ENCODE assay signal across 30 cellular contexts in the genomic region with DNA sequence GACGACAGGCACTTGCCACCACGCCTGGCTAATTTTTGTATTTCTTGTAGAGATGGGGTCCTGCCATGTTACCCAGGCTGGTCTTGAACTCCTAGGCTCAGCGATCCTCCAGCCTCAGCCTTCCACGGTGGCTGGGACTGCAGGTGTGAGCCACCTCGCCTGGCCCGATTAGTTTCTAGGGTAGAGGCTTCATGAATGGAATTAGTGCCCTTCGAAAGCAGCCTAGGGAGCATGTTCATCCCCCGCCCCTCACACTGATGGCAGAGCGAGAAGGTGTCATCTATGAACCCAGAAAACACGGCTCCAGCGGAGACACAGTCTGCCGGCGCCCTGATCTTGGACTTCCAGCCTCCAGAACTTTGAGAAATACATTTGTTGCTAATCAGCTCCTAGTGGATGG. TPM values are rescaled to one million over a fixed set of nuclear protein-coding genes. Genes with fewer than 3 reads are reported as not detected.
DNase-seq lines count a peak whose midpoint lies in the region; ATAC-seq and TF ChIP-seq lines count a peak whose summit lies in the region.
"Had no signal": no experiment of that assay in that cellular context is flagged by ENCODE, and none has a peak within 500 bp of the region (broad histone marks: within the 10 kb centered on the region; RNA-seq: fewer than 3 reads in every experiment).

No MANE protein-coding gene starts in this region.

- POLR2A ChIA-PET in OCI-LY7 (lab: Charles Lee): no interaction called here

- H4K20me1 ChIP-seq in mammary epithelial cell (ENCODE audit: insufficient read depth, low read length) (no peaks in the 10 kb centered on the region), OCI-LY7 (ENCODE audit: insufficient read depth, low read length) (no peaks in the 10 kb centered on the region)

- H3K4me1 ChIP-seq in breast epithelium (no peaks in the 10 kb centered on the region), mammary epithelial cell (ENCODE audit: insufficient read depth, low read length) (peaks cover 32% of the 10 kb centered on the region), OCI-LY7 (ENCODE audit: insufficient read depth, low read length, poor library complexity, severe bottlenecking) (no peaks in the 10 kb centered on the region)

- H3K4me2 ChIP-seq in mammary epithelial cell (ENCODE audit: insufficient read depth, low read depth, low read length) (no peak overlapping the region), OCI-LY7 (ENCODE audit: low read length) (no peak overlapping the region)
- H3K4me2 ChIP-seq: PC-9 had no signal

- H3K4me3 ChIP-seq in breast epithelium: no peak overlapping the region
- no peak overlapping the region for H3K4me3 ChIP-seq in mammary epithelial cell (replicated peaks in 1 of 3; ENCODE audit: insufficient read depth in 1 of 3, low read depth in 2 of 3, low read length in 3 of 3)
- no peak overlapping the region for H3K4me3 ChIP-seq in astrocyte of the cerebellum (ENCODE audit: low read depth, low read length)
- no peak overlapping the region for H3K4me3 ChIP-seq in OCI-LY7 (ENCODE audit: low read depth, low read length, poor library complexity, severe bottlenecking)
- H3K4me3 ChIP-seq: GM12878, MG63, PC-9 had no signal

- no peaks in the 10 kb centered on the region for H3K9me2 ChIP-seq in OCI-LY7 (ENCODE audit: insufficient read depth, low read length)

- no peak for TF ChIP-seq POLR2A in breast epithelium (IDR thresholded peaks at IDR 0.05)

- intact Hi-C loops in breast epithelium (cut with DNase I; ENCODE audit: low total_unique reads): loop anchor here (5.0 kb wide), 1 partner anchor 172 kb away; no protein-coding TSS in a partner anchor
- intact Hi-C loops in mammary epithelial cell (cut with micrococcal nuclease): no loop called here
- intact Hi-C loops in posterior vena cava (cut with DNase I): loop anchor here in 1 of 2 donors (10.0 kb wide), 1 partner anchor 175 kb away; no protein-coding TSS in a partner anchor
- intact Hi-C loops in OCI-LY7 (cut with micrococcal nuclease; ENCODE audit: unreplicated experiment): no loop called here

- H3K9ac ChIP-seq in mammary epithelial cell (ENCODE audit: insufficient read depth, low read length): no peak overlapping the region

- in situ Hi-C loops in mammary epithelial cell (cut with MboI; ENCODE audit: low sequenced_read_pairs in 2 of 2): no loop called here
- in situ Hi-C loops in astrocyte of the cerebellum (cut with HindIII; ENCODE audit: low sequenced_read_pairs): no loop called here

- WGBS in mammary epithelial cell (ENCODE audit: low coverage, missing lambda C conversion rate): 99% methylated on average over 13 of the region's 13 CpGs

- CTCF ChIA-PET in mammary epithelial cell (lab: Charles Lee; ENCODE audit: low non-redundant PET): no interaction called here
- CTCF ChIA-PET in OCI-LY7 (lab: Charles Lee; ENCODE audit: unreplicated experiment): no interaction called here

- no TSS peak for BruUV-seq in mammary epithelial cell (replicated peaks; lab: Mats Ljungman, UMichigan)
- BruUV-seq in OCI-LY7 (replicated peaks; lab: Mats Ljungman, UMichigan): no TSS peak

- peaks cover 88% of the 10 kb centered on the region for H3K79me2 ChIP-seq in mammary epithelial cell (ENCODE audit: insufficient read depth, low read length)
- H3K79me2 ChIP-seq in OCI-LY7 (ENCODE audit: insufficient read depth, low read depth, low read length): no peaks in the 10 kb centered on the region

- no peak for DNase-seq in breast epithelium (ENCODE audit: low spot score in 2 of 2)
- DNase-seq in mammary epithelial cell: no peak
- DNase-seq in astrocyte of the cerebellum (ENCODE audit: low read depth): no peak
- DNase-seq in islet precursor cell: peak; percentile 43
- DNase-seq in posterior vena cava (ENCODE audit: low spot score): peak; percentile 64
- no peak for DNase-seq in OCI-LY7 (ENCODE audit: low spot score)
- DNase-seq in left lobe of liver (ENCODE audit: low spot score): no peak
- DNase-seq in iPS-NIHi11 (ENCODE audit: low spot score): no peak
- DNase-seq: DMS 273 treated with DMSO at 0.1 percent for 48 hours, DMS79, EL, GDM1, IMR-90, KG1, MG63, NCI-H1105 treated with DMSO at 0.1 percent for 48 hours, NCI-H146, NCI-H1930, NCI-H2107, NCI-H446, NCI-H524 treated with DMSO at 0.1 percent for 48 hours, NCI-H774, PC-9, SIG-M5 had no signal

- no peaks in the 10 kb centered on the region for H3K36me3 ChIP-seq in breast epithelium
- peaks cover 15% of the 10 kb centered on the region for H3K36me3 ChIP-seq in mammary epithelial cell (ENCODE audit: insufficient read depth, low read length)
- H3K36me3 ChIP-seq in OCI-LY7 (ENCODE audit: insufficient read depth, low read length): no peaks in the 10 kb centered on the region
- H3K36me3 ChIP-seq: MG63 had no signal

- peak overlapping the region; percentile 29 to 69 for H3K27ac ChIP-seq in breast epithelium
- H3K27ac ChIP-seq in mammary epithelial cell (ENCODE audit: insufficient read depth, low read depth, low read length): no peak overlapping the region
- H3K27ac ChIP-seq in OCI-LY7 (ENCODE audit: low read depth, low read length, poor library complexity, severe bottlenecking): no peak overlapping the region
- H3K27ac ChIP-seq: 22Rv1, C4-2B, PC-9 had no signal

- TF ChIP-seq CTCF in breast epithelium (IDR thresholded peaks at IDR 0.05): no peak
- TF ChIP-seq CTCF in mammary epithelial cell (conservative IDR thresholded peaks at IDR 0.05 in 1 of 2, IDR thresholded peaks at IDR 0.05 in 1 of 2; ENCODE audit: extremely low read depth in 1 of 2, insufficient read depth in 1 of 2, low read depth in 1 of 2, low read length in 2 of 2): no peak
- peak; percentile 12 for TF ChIP-seq CTCF in astrocyte of the cerebellum (IDR thresholded peaks at IDR 0.05; ENCODE audit: low read depth, low read length, missing control alignments)
- no peak for TF ChIP-seq CTCF in OCI-LY7 (conservative IDR thresholded peaks at IDR 0.05; ENCODE audit: low read length)

- ATAC-seq in left lobe of liver: no peak
- ATAC-seq: CD8-positive, alpha-beta T cell; GM12878; HCT116 had no signal

- H3K27me3 ChIP-seq in breast epithelium: no peaks in the 10 kb centered on the region
- no peaks in the 10 kb centered on the region for H3K27me3 ChIP-seq in mammary epithelial cell (ENCODE audit: insufficient read depth, low read length)
- H3K27me3 ChIP-seq: MG63 had no signal

- H3K9me3 ChIP-seq in breast epithelium (no peaks in the 10 kb centered on the region), mammary epithelial cell (replicated peaks; ENCODE audit: insufficient read depth, low read length) (no peaks in the 10 kb centered on the region), OCI-LY7 (ENCODE audit: low read length) (no peaks in the 10 kb centered on the region)
- H3K9me3 ChIP-seq: Caco-2, MG63 had no signal

- no peak overlapping the region for H2AFZ ChIP-seq in mammary epithelial cell (ENCODE audit: low read depth, low read length)
- H2AFZ ChIP-seq in OCI-LY7 (ENCODE audit: low read length): no peak overlapping the region
- H2AFZ ChIP-seq: PC-9 had no signal

- dilution Hi-C loops in mammary epithelial cell (cut with HindIII; ENCODE audit: low sequenced_read_pairs): no loop called here

RNA-seq across cellular contexts. Expression of a gene that starts 10.2 kb away (rescaled TPM):
- total RNA-seq in breast epithelium: 10 to 100 TPM; 19.8 to 33.4 (median 31.2) TPM
- 100 to 1,000 TPM in 1 of 2 donors, 10 to 100 TPM in 1; 60.5 to 167 TPM for total RNA-seq in mammary epithelial cell
- polyA plus RNA-seq in mammary epithelial cell: 29.2 TPM
- 93.4 TPM for polyA minus RNA-seq in mammary epithelial cell
- 10 to 100 TPM; 54.1 to 63.1 TPM for total RNA-seq in posterior vena cava
- not detected in 2 replicates for total RNA-seq in OCI-LY7 (2014; rRNA removed; shearing (Covaris generic))
- not detected in 2 replicates for total RNA-seq in OCI-LY7 (2022)
- total RNA-seq in left lobe of liver: 2.7 TPM

Comparison
In these comparisons a context has a peak if more than half of its experiments do, and no peak if none do; other contexts are left out.
1. H3K27ac ChIP-seq: peak in breast epithelium (2 of 2); none in mammary epithelial cell (single experiment) and OCI-LY7 (single experiment).
2. DNase-seq: peak in islet precursor cell (single experiment) and posterior vena cava (single experiment); none in breast epithelium (0 of 2), mammary epithelial cell (single experiment), astrocyte of the cerebellum (single experiment), OCI-LY7 (single experiment), left lobe of liver (single experiment) and iPS-NIHi11 (single experiment).